Comparison of ENCODE assay signal across 27 cellular contexts in the genomic region with DNA sequence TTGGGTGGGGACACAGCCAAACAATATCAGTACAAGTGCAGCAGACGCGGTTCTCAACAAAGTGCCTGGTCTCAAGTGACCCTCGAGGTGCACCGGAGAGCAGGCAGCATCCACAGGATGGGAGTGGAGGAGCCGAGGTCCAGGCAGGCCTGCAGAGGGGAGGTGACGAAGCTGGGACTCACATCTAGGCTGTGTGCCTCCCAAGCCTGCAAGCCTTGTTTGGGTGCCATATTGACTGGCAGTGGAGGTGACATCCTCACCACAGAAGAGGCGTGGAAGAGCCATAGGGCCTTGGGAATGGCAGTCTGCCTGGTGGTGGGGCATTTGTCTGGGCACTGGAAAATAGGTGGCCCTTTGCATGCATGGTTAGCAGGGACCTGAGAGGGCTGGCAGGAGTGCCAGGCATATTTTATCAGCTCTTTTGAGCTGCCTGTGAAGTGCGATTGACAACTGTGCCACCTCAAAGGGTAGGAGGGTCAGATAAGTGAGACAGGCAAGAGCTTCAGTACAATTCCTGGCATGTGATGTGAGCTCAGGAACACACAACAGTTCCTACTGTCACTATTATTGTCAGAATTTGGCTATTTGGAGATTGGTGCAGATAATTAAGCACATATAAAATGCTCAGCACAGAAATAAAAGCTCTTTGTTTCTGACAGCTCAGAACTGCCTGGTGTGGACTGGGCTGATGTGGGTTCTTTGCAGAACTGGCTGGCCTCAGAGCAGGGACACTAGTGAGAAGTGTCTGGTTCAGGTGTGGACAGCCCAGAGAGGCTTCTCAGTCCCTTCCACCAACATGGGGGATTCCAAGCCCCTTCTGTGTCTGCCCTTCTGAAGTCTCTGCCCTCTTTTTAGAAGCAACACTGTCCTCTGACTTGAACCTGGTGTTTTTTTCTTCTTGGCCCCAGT.
"Had no signal": no experiment of that assay in that cellular context is flagged by ENCODE, and none has a peak within 500 bp of the region (broad histone marks: within the 10 kb centered on the region; RNA-seq: fewer than 3 reads in every experiment).

No MANE protein-coding gene starts in this region.

- H3K4me3 ChIP-seq: esophagus squamous epithelium, hepatocyte, lower lobe of right lung, psoas muscle, SK-N-MC, tibial nerve had no signal

- FAIRE-seq: endometrium, keratinocyte, TTC549, urothelium cell line had no signal

- H3K27me3 ChIP-seq: hepatocyte, tibial nerve had no signal

- DNase-seq: activated CD4-positive, alpha-beta T cell treated with anti-CD3 and anti-CD28 coated beads for 48 hours; activated CD4-positive, alpha-beta T cell treated with anti-CD3 and anti-CD28 coated beads, Interleukin-2, amount 50 U/mL, for 48 hours; activated CD8-positive, alpha-beta memory T cell treated with anti-CD3 and anti-CD28 coated beads for 24 hours; activated gamma-delta T cell; activated naive CD4-positive, alpha-beta T cell treated with anti-CD3 and anti-CD28 coated beads, Interleukin-2, amount 10 ng/mL, durations not matched to agents 7 days and 5 days; activated naive CD8-positive, alpha-beta T cell treated with anti-CD3 and anti-CD28 coated beads, Interleukin-2, amount 10 ng/mL, durations not matched to agents 7 days and 5 days; amniotic stem cell; central memory CD4-positive, alpha-beta T cell; effector CD4-positive, alpha-beta T cell; esophagus squamous epithelium; foreskin melanocyte; lower lobe of right lung; mesenchymal stem cell; psoas muscle; stimulated activated CD4-positive, alpha-beta T cell treated with anti-CD3 and anti-CD28 coated beads, Interleukin-15, amount 100 ng/mL, for 24 hours; stimulated activated CD4-positive, alpha-beta T cell treated with anti-CD3 and anti-CD28 coated beads, Interleukin-2, amount 100 ng/mL, for 24 hours; stimulated activated naive CD4-positive, alpha-beta T cell; SW 1271; T-helper 9 cell had no signal

- H3K36me3 ChIP-seq: esophagus squamous epithelium, lower lobe of right lung, tibial nerve had no signal

- ATAC-seq: lower lobe of right lung; natural killer cell treated with Interleukin-12 subunit alpha and Interleukin-12 subunit beta and Interleukin-15 and Interleukin-18, amount 100 ng/mL, for 72 hours; psoas muscle had no signal
